In the genomic region with DNA sequence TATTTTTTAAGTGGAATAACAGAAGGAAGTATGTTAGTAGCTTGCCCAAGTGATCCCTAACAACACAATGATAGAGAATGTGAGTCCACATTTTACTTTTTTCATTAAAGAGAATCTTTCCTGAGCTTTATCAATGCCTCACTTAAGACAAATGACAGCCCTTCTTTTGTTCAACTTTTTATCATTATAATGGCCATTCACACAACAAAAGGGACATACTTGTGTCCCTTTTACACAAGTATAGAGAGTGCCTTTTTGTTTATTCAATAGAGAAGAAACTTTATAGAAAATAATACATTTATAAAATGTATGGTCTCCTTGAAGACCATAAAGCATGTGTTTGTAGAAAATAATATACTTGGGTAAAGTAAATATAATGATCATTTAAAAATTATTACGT, we compare ENCODE assay signal across 24 cellular contexts.
"Had no signal": no experiment of that assay in that cellular context is flagged by ENCODE, and none has a peak within 500 bp of the region (broad histone marks: within the 10 kb centered on the region; RNA-seq: fewer than 3 reads in every experiment).

No MANE protein-coding gene starts in this region.

- H3K27ac ChIP-seq: neutrophil, parathyroid adenoma, psoas muscle, right lobe of liver, stomach, tibial artery, transverse colon, upper lobe of right lung, uterus had no signal

- H3K9ac ChIP-seq: parathyroid adenoma had no signal

- H3K9me3 ChIP-seq: neutrophil, psoas muscle, right lobe of liver, tibial artery, transverse colon, upper lobe of right lung, uterus had no signal

- H3K4me3 ChIP-seq: psoas muscle, right lobe of liver, sigmoid colon, stomach, tibial artery, transverse colon, upper lobe of right lung, uterus had no signal

- H3K4me1 ChIP-seq: parathyroid adenoma, psoas muscle, right lobe of liver, upper lobe of right lung, uterus had no signal

- H3K36me3 ChIP-seq: neutrophil, right lobe of liver, uterus had no signal

- DNase-seq: naive thymus-derived CD8-positive, alpha-beta T cell; nephron progenitor cell; nucleus accumbens; posterior cingulate gyrus; psoas muscle; right cardiac atrium; right lobe of liver; sigmoid colon; small intestine; stimulated activated CD4-positive, alpha-beta T cell treated with anti-CD3 and anti-CD28 coated beads, Interleukin-15, amount 100 ng/mL, for 24 hours; stimulated activated CD4-positive, alpha-beta T cell treated with anti-CD3 and anti-CD28 coated beads, Interleukin-2, amount 100 ng/mL, for 24 hours; stimulated activated CD4-positive, alpha-beta T cell treated with anti-CD3 and anti-CD28 coated beads, Interleukin-2, amount 100 ng/mL, for 48 hours; stimulated activated CD4-positive, alpha-beta T cell treated with anti-CD3 and anti-CD28 coated beads, Interleukin-4, amount 100 ng/mL, for 24 hours; stimulated activated naive B cell treated with anti-CD40 and anti-IgM and Interleukin-4, amounts not matched to agents 10 μg/mL and 1 μg/mL and 100 μg/mL, for 72 hours; stimulated activated naive CD4-positive, alpha-beta T cell treated with Interleukin-2 at 50 U/mL for 16 hours; stomach; tibial artery; transverse colon; upper lobe of right lung; uterus had no signal

- H3K27me3 ChIP-seq: neutrophil, right lobe of liver, sigmoid colon, stomach, tibial artery, transverse colon, upper lobe of right lung, uterus had no signal

- ATAC-seq: naive thymus-derived CD8-positive, alpha-beta T cell; natural killer cell treated with Interleukin-12 subunit alpha and Interleukin-12 subunit beta and Interleukin-15 and Interleukin-18, amount 100 ng/mL, for 72 hours; psoas muscle; right cardiac atrium; right lobe of liver; stimulated activated effector memory CD8-positive, alpha-beta T cell treated with anti-CD3 and anti-CD28 coated beads, Interleukin-12 subunit alpha, Interleukin-12 subunit beta, amount 100 ng/mL, for 72 hours; stimulated activated naive B cell treated with anti-CD40 and anti-IgM and Interleukin-4, amounts not matched to agents 10 μg/mL and 1 μg/mL and 100 μg/mL, for 72 hours; upper lobe of right lung had no signal
